8 cellular contexts compared by ENCODE assay signal in the genomic region with DNA sequence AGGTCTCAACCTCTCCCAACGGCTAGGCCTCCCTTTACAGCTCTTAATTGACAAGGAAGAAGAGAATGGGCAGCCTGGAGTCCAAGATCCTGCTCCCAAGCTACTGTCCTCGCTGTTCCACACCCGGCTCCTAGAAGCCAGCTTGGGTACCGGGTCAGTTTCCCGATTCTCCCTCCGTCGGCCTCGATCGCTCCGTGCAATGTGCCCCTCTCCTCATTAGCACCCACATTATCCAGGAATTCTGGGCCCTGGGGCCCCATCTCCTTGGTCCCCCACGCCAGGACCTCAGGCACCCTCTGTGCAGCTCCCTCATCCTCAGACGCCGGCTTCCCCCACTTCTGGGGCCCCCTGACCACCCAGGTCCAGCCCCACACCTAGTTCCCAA. TPM values are rescaled to one million over a fixed set of nuclear protein-coding genes. Genes with fewer than 3 reads are reported as not detected.
DNase-seq lines count a peak whose midpoint lies in the region; ATAC-seq, FAIRE-seq and TF ChIP-seq lines count a peak whose summit lies in the region.

No MANE protein-coding gene starts in this region.

- H3K79me2 ChIP-seq in SU-DHL-6 (ENCODE audit: insufficient read depth, low read length), result peaks cover 38% of the 10 kb centered on the region

- peak overlapping the region; percentile 52 for H2AFZ ChIP-seq in SU-DHL-6 (ENCODE audit: low read depth, low read length, severe bottlenecking)

- no peaks in the 10 kb centered on the region for H4K20me1 ChIP-seq in SU-DHL-6 (ENCODE audit: low read depth, low read length)

- H3K27ac ChIP-seq in SU-DHL-6 (ENCODE audit: low read depth, low read length), result peak overlapping the region; percentile 81

- no peaks in the 10 kb centered on the region for H3K9me2 ChIP-seq in SU-DHL-6 (replicated peaks; ENCODE audit: insufficient read depth, low read length)

- H3F3A ChIP-seq in SU-DHL-6 (ENCODE audit: insufficient read depth), result peaks cover 14% of the 10 kb centered on the region; the same call in 1 of the 2 replicates

- no peak for DNase-seq in fibroblast of pulmonary artery (ENCODE audit: low read depth)
- no peak for DNase-seq in skeletal muscle cell (ENCODE audit: low read depth)
- DNase-seq in amniotic stem cell (lab: John Stamatoyannopoulos, UW), result no peak
- DNase-seq in frontal cortex (ENCODE audit: low spot score in 2 of 2), result no peak
- no peak for DNase-seq in head of caudate nucleus
- DNase-seq in UCSD-AML1 (lab: John Stamatoyannopoulos, UW; ENCODE audit: unreplicated experiment), result no peak

- H3K4me2 ChIP-seq in SU-DHL-6 (ENCODE audit: low read depth, low read length, poor library complexity, severe bottlenecking), result peak overlapping the region; percentile 98

- peak; percentile 0 for ATAC-seq in GM21576 (IDR thresholded peaks at IDR 0.05; ENCODE audit: unreplicated experiment)

- H3K4me3 ChIP-seq in SU-DHL-6 (ENCODE audit: insufficient read depth, low read length, poor library complexity, severe bottlenecking), result peak overlapping the region; percentile 99
- peak overlapping the region; percentile 98 for H3K4me3 ChIP-seq in fibroblast of pulmonary artery (replicated peaks; ENCODE audit: low read depth, low read length)
- peak overlapping the region; percentile 85 for H3K4me3 ChIP-seq in skeletal muscle cell (ENCODE audit: low read depth, low read length)

- H3K9me3 ChIP-seq in SU-DHL-6 (ENCODE audit: insufficient read depth, low read length), result no peaks in the 10 kb centered on the region

- no peak for TF ChIP-seq CTCF in SU-DHL-6 (IDR thresholded peaks at IDR 0.05; ENCODE audit: insufficient read depth, low read length, poor library complexity, severe bottlenecking)
- no peak for TF ChIP-seq CTCF in fibroblast of pulmonary artery (IDR thresholded peaks at IDR 0.05; ENCODE audit: low read length, missing control alignments)

- H3K27me3 ChIP-seq in SU-DHL-6 (ENCODE audit: low read length), result no peaks in the 10 kb centered on the region

- FAIRE-seq in frontal cortex (lab: Jason Lieb, UNC), result no peak

- no peaks in the 10 kb centered on the region; the same call in 1 of the 2 replicates for H3K36me3 ChIP-seq in SU-DHL-6 (ENCODE audit: low read length)

- intact Hi-C loops in head of caudate nucleus (cut with DNase I), result loop anchor here (2.0 to 5.0 kb wide), 2 partner anchors 85 to 444 kb away; a partner anchor contains a TSS

- H3K9ac ChIP-seq in SU-DHL-6 (ENCODE audit: low read length), result peak overlapping the region; percentile 95

RNA-seq across cellular contexts. Expression of a gene that starts 0.2 kb away (rescaled TPM):
- total RNA-seq in frontal cortex, result 20.0 TPM

RNA-seq across cellular contexts. Expression of a gene that starts 0.8 kb away (rescaled TPM):
- 15.1 TPM for total RNA-seq in frontal cortex

RNA-seq across cellular contexts. Expression of a gene that starts 32.5 kb away (rescaled TPM):
- 17.5 TPM for total RNA-seq in frontal cortex

RNA-seq across cellular contexts. Expression of a gene that starts 53.1 kb away (rescaled TPM):
- total RNA-seq in frontal cortex, result 9.4 TPM

RNA-seq across cellular contexts. Expression of a gene that starts 59.5 kb away (rescaled TPM):
- total RNA-seq in frontal cortex, result 3.7 TPM
